8 cellular contexts compared by ENCODE assay signal in the genomic region with DNA sequence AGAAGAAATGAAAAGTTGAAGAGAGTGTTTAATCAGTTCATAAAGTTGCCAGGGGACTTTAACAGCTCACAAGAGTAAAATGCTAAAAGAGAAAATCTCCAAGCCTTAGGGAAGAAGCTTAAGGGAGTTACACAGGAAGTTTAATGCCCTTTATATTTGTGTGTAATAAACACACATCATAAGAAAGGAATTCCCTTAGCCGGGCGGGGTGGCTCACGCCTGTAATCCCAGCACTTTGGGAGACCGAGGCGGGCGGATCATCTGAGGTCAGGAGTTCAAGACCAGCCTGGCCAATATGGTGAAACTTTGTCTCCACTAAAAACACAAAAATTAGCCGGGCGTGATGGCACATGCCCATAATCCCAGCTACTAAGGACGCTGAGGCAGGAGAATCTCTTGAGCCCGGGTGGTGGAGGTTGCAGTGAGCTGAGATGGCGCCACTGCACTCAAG.
A peak's percentile ranks its signal among the peaks of the same experiment; 100 is the strongest.
DNase-seq lines count a peak whose midpoint lies in the region; ATAC-seq, FAIRE-seq and TF ChIP-seq lines count a peak whose summit lies in the region.
"Not testable (repeated sequence)": the region's sequence is repeated elsewhere in the genome, so short reads cannot be mapped to it uniquely, and the experiment has no call there.

No MANE protein-coding gene starts in this region.

- TF ChIP-seq CTCF in RWPE2 (IDR thresholded peaks at IDR 0.05; ENCODE audit: poor library complexity, severe bottlenecking); epithelial cell of esophagus (IDR thresholded peaks at IDR 0.05; ENCODE audit: insufficient read depth, low read depth, low read length, missing control alignments); osteocyte (IDR thresholded peaks at IDR 0.05): not testable (repeated sequence)

- peaks cover 24% of the 10 kb centered on the region for H3K4me1 ChIP-seq in RWPE2 (ENCODE audit: insufficient read depth, poor library complexity, severe bottlenecking)

- not testable (repeated sequence) for FAIRE-seq in urothelium cell line (lab: Jason Lieb, UNC)

- H3K36me3 ChIP-seq in RWPE2 (ENCODE audit: low read depth) = not testable (repeated sequence)

- not testable (repeated sequence) for H3K27me3 Mint-ChIP-seq in osteocyte (ENCODE audit: unreplicated experiment)

- peaks cover 16% of the 10 kb centered on the region for H3K4me1 Mint-ChIP-seq in osteocyte (ENCODE audit: unreplicated experiment)

- H3K9me3 ChIP-seq in RWPE2 (ENCODE audit: severe bottlenecking) = not testable (repeated sequence)

- not testable (repeated sequence) for H3K4me3 ChIP-seq in RWPE2 (ENCODE audit: severe bottlenecking); epithelial cell of esophagus (ENCODE audit: low read length)

- H3K27me3 ChIP-seq in RWPE2 (ENCODE audit: insufficient read depth, poor library complexity, severe bottlenecking) = not testable (repeated sequence)

- H3K9me3 Mint-ChIP-seq in osteocyte (ENCODE audit: unreplicated experiment) = not testable (repeated sequence)

- H3K27ac ChIP-seq in RWPE2 (ENCODE audit: poor library complexity, severe bottlenecking) = peak overlapping the region; percentile 93

- H3K27ac Mint-ChIP-seq in osteocyte (ENCODE audit: unreplicated experiment) = peak overlapping the region; percentile 81

- not testable (repeated sequence) for H3K4me3 Mint-ChIP-seq in osteocyte (ENCODE audit: unreplicated experiment)

- DNase-seq in Daoy (ENCODE audit: low read depth) (peak; percentile 61), HT-29 (ENCODE audit: low spot score) (peak; percentile 51), RWPE2 (ENCODE audit: low spot score) (peak; percentile 77), amniotic epithelial cell (ENCODE audit: low read depth) (peak; percentile 82), epithelial cell of esophagus (ENCODE audit: low read depth) (peak; percentile 87), hepatic stellate cell (ENCODE audit: low spot score) (peak; percentile 71), osteocyte (ENCODE audit: extremely low spot score, unreplicated experiment) (peak; percentile 60), urothelium cell line (ENCODE audit: low spot score) (peak; percentile 54)

- peak; percentile 92 for ATAC-seq in RWPE2 (ENCODE audit: low read depth)

- not testable (repeated sequence) for H3K36me3 Mint-ChIP-seq in osteocyte (ENCODE audit: unreplicated experiment)
